ENCODE assay signal across 24 cellular contexts in genomic region chr15:37480482-37480881, GRCh38.
"Had no signal": no experiment of that assay in that cellular context is flagged by ENCODE, and none has a peak within 500 bp of the region (broad histone marks: within the 10 kb centered on the region; RNA-seq: fewer than 3 reads in every experiment).

No MANE protein-coding gene starts in this region.

- H3K9me3 ChIP-seq: Peyer's patch, SJCRH30 had no signal

- H3K27me3 Mint-ChIP-seq: IgD-negative memory B cell had no signal

- H3K4me2 ChIP-seq: PC-9 had no signal

- H3K4me3 Mint-ChIP-seq: IgD-negative memory B cell had no signal

- H3K27ac Mint-ChIP-seq: IgD-negative memory B cell had no signal

- H3K4me1 Mint-ChIP-seq: IgD-negative memory B cell had no signal

- H3K27ac ChIP-seq: HL-60, PC-9, Peyer's patch, SJCRH30 had no signal

- H3K27me3 ChIP-seq: Peyer's patch, SJCRH30 had no signal

- DNase-seq: NCI-H1092; NCI-H1105 treated with DMSO at 0.1 percent for 48 hours; NCI-H1417 treated with DMSO at 0.1 percent for 48 hours; NCI-H146; NCI-H1694 treated with DMSO at 0.1 percent for 48 hours; NCI-H1930; NCI-H2081; NCI-H2107; NCI-H226; NCI-H446; NCI-H510A; NCI-H524 treated with DMSO at 0.1 percent for 48 hours; NCI-H69; NCI-H774; NK-92 treated with Interleukin-12 subunit alpha and Interleukin-12 subunit beta, amount 100 ng/mL, for 24 hours; OCI-M1; PC-9; Peyer's patch; SHP77 treated with DMSO at 0.1 percent for 48 hours; SJCRH30 had no signal

- H3K4me1 ChIP-seq: Peyer's patch, SJCRH30 had no signal

- H2AFZ ChIP-seq: PC-9 had no signal

- H3K36me3 Mint-ChIP-seq: IgD-negative memory B cell had no signal

- H3K4me3 ChIP-seq: K562, PC-9, Peyer's patch, SJCRH30 had no signal

- FAIRE-seq: HTR-8/SVneo, K562 had no signal

- H3K36me3 ChIP-seq: Peyer's patch, SJCRH30 had no signal
